In genomic region chr17:12512712-12513355, GRCh38 we compare ENCODE assay signal across 1 cellular context.
TF ChIP-seq lines count a peak whose summit lies in the region.

No MANE protein-coding gene starts in this region.

TF ChIP-seq in GM23338, 12 proteins besides CTCF, POLR2A, EP300 and RAD21 (continued from another document):
- TF ChIP-seq ZNF462 (CRISPR knock-in tag; IDR thresholded peaks at IDR 0.05) = no peak
- no peak for TF ChIP-seq POLR2AphosphoS5 (IDR thresholded peaks at IDR 0.05; ENCODE audit: low read depth)
- no peak for TF ChIP-seq REST (IDR thresholded peaks at IDR 0.05; ENCODE audit: unreplicated experiment)
